12 cellular contexts compared by ENCODE assay signal in the genomic region with DNA sequence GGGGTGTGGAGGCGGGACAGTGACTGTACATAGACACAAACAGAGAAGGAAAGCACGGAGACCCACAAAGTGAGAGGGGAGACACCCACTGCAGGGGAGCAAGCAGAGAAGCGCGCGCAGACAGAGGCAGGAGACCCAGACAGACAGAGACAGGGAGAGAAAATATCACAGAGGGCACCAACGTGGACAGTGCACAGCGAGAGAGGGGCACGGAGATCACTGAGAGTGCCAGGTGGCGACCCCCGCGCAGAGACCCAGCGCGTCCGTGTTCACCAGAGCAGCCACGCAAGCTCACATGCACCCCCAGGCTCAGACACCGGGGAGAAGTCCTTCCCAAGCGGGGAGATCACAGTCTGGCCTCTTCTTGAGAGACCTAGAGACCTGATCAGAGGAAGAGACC. TPM values are rescaled to one million over a fixed set of nuclear protein-coding genes. Genes with fewer than 3 reads are reported as not detected.
DNase-seq lines count a peak whose midpoint lies in the region; ATAC-seq and TF ChIP-seq lines count a peak whose summit lies in the region.
"Had no signal": no experiment of that assay in that cellular context is flagged by ENCODE, and none has a peak within 500 bp of the region (broad histone marks: within the 10 kb centered on the region; RNA-seq: fewer than 3 reads in every experiment).

No MANE protein-coding gene starts in this region.

- DNase-seq in activated CD4-positive, alpha-beta T cell treated with anti-CD3 and anti-CD28 coated beads, Interleukin-2, amount 10 ng/mL, durations not matched to agents 24 days and 14 days = no peak
- no peak for DNase-seq in activated CD4-positive, alpha-beta T cell treated with anti-CD3 and anti-CD28 coated beads, Interleukin-2, amount 50 U/mL, for 1 hour
- DNase-seq in WTC11 (ENCODE audit: low spot score) (no peak), iPS DF 6.9 (ENCODE audit: low read depth, low spot score) (no peak), smooth muscle cell (lab: John Stamatoyannopoulos, UW; ENCODE audit: unreplicated experiment) (no peak), CD1c-positive myeloid dendritic cell (ENCODE audit: extremely low spot score) (no peak), NCI-H1694 treated with DMSO at 0.1 percent for 48 hours (lab: John Stamatoyannopoulos, UW) (no peak), NCI-H446 (lab: John Stamatoyannopoulos, UW) (no peak)

- H3K4me1 Mint-ChIP-seq in activated CD4-positive, alpha-beta T cell treated with anti-CD3 and anti-CD28 coated beads, Interleukin-2, amount 10 ng/mL, durations not matched to agents 24 days and 14 days = peaks cover 17% of the 10 kb centered on the region
- H3K4me1 Mint-ChIP-seq in WTC11 = peaks cover 41% of the 10 kb centered on the region

- H3K27ac Mint-ChIP-seq in activated CD4-positive, alpha-beta T cell treated with anti-CD3 and anti-CD28 coated beads, Interleukin-2, amount 10 ng/mL, durations not matched to agents 24 days and 14 days = no peak overlapping the region
- no peak overlapping the region for H3K27ac Mint-ChIP-seq in WTC11

- peaks cover 8% of the 10 kb centered on the region for H3K36me3 Mint-ChIP-seq in activated CD4-positive, alpha-beta T cell treated with anti-CD3 and anti-CD28 coated beads, Interleukin-2, amount 10 ng/mL, durations not matched to agents 24 days and 14 days (ENCODE audit: low read depth)
- H3K36me3 Mint-ChIP-seq in WTC11 = 0 out of 2 replicates have a peak, but pooled peaks cover 4% of the 10 kb centered on the region

- H4K20me1 ChIP-seq in smooth muscle cell (ENCODE audit: low read depth) = no peaks in the 10 kb centered on the region

- no peak for ATAC-seq in WTC11
- ATAC-seq: GM12878 had no signal

- H3K27ac ChIP-seq in iPS DF 6.9 (ENCODE audit: low read length) (no peak overlapping the region), smooth muscle cell (ENCODE audit: low read depth) (no peak overlapping the region)

- no peak overlapping the region for H2AFZ ChIP-seq in smooth muscle cell (ENCODE audit: low read depth)

- TF ChIP-seq CTCF in WTC11 (IDR thresholded peaks at IDR 0.05) = no peak
- TF ChIP-seq CTCF in smooth muscle cell (IDR thresholded peaks at IDR 0.05; ENCODE audit: borderline replicate concordance, insufficient read depth, poor library complexity, severe bottlenecking) = no peak

- POLR2A ChIA-PET in WTC11 (lab: Charles Lee) = interaction anchor here (0.8 to 2.0 kb wide), 5 partner anchors 18 to 252 kb away, joined by 3 to 8 read pairs (median 5); a partner anchor contains a TSS

- H3K9me3 ChIP-seq in iPS DF 6.9 (ENCODE audit: control insufficient read depth, insufficient read depth, low read length) = no peaks in the 10 kb centered on the region
- H3K9me3 ChIP-seq in smooth muscle cell (replicated peaks; ENCODE audit: low read depth) = no peaks in the 10 kb centered on the region

- CTCF ChIA-PET in WTC11 (lab: Charles Lee) = interaction anchor here (0.8 to 3.2 kb wide), 13 partner anchors 9 to 124 kb away, joined by 3 to 21 read pairs (median 7); a partner anchor contains a TSS

- H3K36me3 ChIP-seq in iPS DF 6.9 (ENCODE audit: control insufficient read depth, insufficient read depth, low read length) = no peaks in the 10 kb centered on the region
- no peaks in the 10 kb centered on the region for H3K36me3 ChIP-seq in smooth muscle cell (ENCODE audit: low read depth)

- H3K4me3 ChIP-seq in iPS DF 6.9 (ENCODE audit: low read length) (peak overlapping the region; percentile 49; the same call in 1 of the 2 replicates), smooth muscle cell (peak overlapping the region; percentile 46)
- H3K4me3 ChIP-seq: GM12878 had no signal

- no peaks in the 10 kb centered on the region for H3K9me3 Mint-ChIP-seq in activated CD4-positive, alpha-beta T cell treated with anti-CD3 and anti-CD28 coated beads, Interleukin-2, amount 10 ng/mL, durations not matched to agents 24 days and 14 days
- H3K9me3 Mint-ChIP-seq in WTC11 = no peaks in the 10 kb centered on the region

- H3K4me1 ChIP-seq in iPS DF 6.9 (ENCODE audit: control insufficient read depth, insufficient read depth, low read length) = peaks cover 7% of the 10 kb centered on the region; the same call in 1 of the 2 replicates
- H3K4me1 ChIP-seq in smooth muscle cell (ENCODE audit: low read depth) = peaks cover 6% of the 10 kb centered on the region

- peak overlapping the region; percentile 8 for H3K4me3 Mint-ChIP-seq in activated CD4-positive, alpha-beta T cell treated with anti-CD3 and anti-CD28 coated beads, Interleukin-2, amount 10 ng/mL, durations not matched to agents 24 days and 14 days
- H3K4me3 Mint-ChIP-seq in WTC11 = peak overlapping the region; percentile 88

- intact Hi-C loops in activated CD4-positive, alpha-beta T cell treated with anti-CD3 and anti-CD28 coated beads, Interleukin-2, amount 10 ng/mL, durations not matched to agents 24 days and 14 days (cut with micrococcal nuclease) = loop anchor here (5.0 to 10.0 kb wide), 2 partner anchors 63 to 70 kb away; no protein-coding TSS in a partner anchor

- H3K27me3 Mint-ChIP-seq in activated CD4-positive, alpha-beta T cell treated with anti-CD3 and anti-CD28 coated beads, Interleukin-2, amount 10 ng/mL, durations not matched to agents 24 days and 14 days = peaks cover 67% of the 10 kb centered on the region
- peaks cover 70% of the 10 kb centered on the region for H3K27me3 Mint-ChIP-seq in WTC11 (ENCODE audit: low read depth)

- peak overlapping the region; percentile 85 for H3K4me2 ChIP-seq in smooth muscle cell

- H3K27me3 ChIP-seq in iPS DF 6.9 (ENCODE audit: control insufficient read depth, insufficient read depth, low read length) (peaks cover 3% of the 10 kb centered on the region; the same call in 1 of the 2 replicates), smooth muscle cell (ENCODE audit: low read depth) (peaks cover 74% of the 10 kb centered on the region)

- no peaks in the 10 kb centered on the region for H3K79me2 ChIP-seq in smooth muscle cell (ENCODE audit: low read depth)

- no peak overlapping the region for H3K9ac ChIP-seq in smooth muscle cell (ENCODE audit: low read depth)

- H3F3A ChIP-seq in smooth muscle cell (ENCODE audit: low read depth) = no peaks in the 10 kb centered on the region

- no CpG with 5 or more reads among the region's 17 CpGs for WGBS in iPS DF 6.9 (ENCODE audit: insufficient coverage, insufficient read length)
- 30% methylated on average over 17 of the region's 17 CpGs for WGBS in smooth muscle cell (ENCODE audit: low lambda C conversion rate)

TF ChIP-seq in WTC11, 78 proteins besides CTCF, POLR2A, EP300 and RAD21:
- TF ChIP-seq FOXJ3 (CRISPR knock-in tag; IDR thresholded peaks at IDR 0.05; ENCODE audit: borderline replicate concordance) (no peak), MYBL2 (CRISPR knock-in tag; IDR thresholded peaks at IDR 0.05) (no peak), ZNF416 (CRISPR knock-in tag; IDR thresholded peaks at IDR 0.05) (0 out of 2 replicates have a peak, but pooled peaks have one; percentile 58), TEAD1 (CRISPR knock-in tag; IDR thresholded peaks at IDR 0.05) (no peak)
- TF ChIP-seq, protein P1, sequence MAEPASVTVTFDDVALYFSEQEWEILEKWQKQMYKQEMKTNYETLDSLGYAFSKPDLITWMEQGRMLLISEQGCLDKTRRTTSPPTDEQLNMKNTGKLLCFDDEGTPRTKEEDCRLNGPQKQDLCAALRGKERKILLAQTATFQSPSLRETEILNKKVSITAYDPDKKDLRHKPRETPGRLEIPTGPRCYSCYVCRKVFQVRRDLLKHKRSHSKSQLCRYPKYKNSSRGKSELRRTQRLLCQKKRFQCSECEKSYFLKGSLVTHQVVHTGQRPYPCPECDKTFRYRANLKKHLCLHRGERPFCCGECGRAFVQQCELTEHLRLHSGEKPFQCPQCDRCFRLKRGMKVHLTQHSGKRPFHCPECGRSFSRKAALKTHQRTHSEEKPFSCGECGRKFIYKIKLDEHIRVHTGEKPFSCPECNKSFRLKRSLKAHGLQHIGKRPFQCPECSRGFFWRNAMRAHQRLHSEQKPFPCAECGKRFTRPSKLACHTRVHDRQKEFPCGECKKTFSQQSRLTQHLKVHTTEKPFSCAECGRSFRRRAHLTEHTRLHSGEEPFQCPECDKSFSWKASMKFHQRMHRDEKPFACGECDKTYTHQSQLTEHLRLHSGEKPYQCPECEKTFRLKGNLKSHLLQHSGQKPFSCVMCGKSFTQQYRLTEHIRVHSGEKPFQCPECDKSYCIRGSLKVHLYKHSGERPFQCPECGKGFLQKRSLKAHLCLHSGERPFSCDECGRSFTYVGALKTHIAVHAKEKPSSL (CRISPR knock-in tag; conservative IDR thresholded peaks at IDR 0.05) = no peak
TF ChIP-seq in WTC11: peak in this region for 1.

RNA-seq across cellular contexts. Expression of a gene that starts 1.4 kb away (rescaled TPM):
- not detected in 2 replicates for total RNA-seq in activated CD4-positive, alpha-beta T cell treated with anti-CD3 and anti-CD28 coated beads, Interleukin-2, amount 10 ng/mL, durations not matched to agents 24 days and 14 days
- total RNA-seq in WTC11 (2021) (33.3 to 44.1 TPM (median 43.2 TPM) in 3 replicates), smooth muscle cell (2.3 and 6.1 TPM in 2 replicates)
- polyA plus RNA-seq in smooth muscle cell = 0.59 and 1.3 TPM in 2 replicates
- total RNA-seq: A172, GM12878, HepG2, ureter had no signal
- polyA plus RNA-seq: GM12878, HepG2 had no signal

RNA-seq across cellular contexts. Expression of a gene that starts 25.7 kb away (rescaled TPM):
- total RNA-seq in activated CD4-positive, alpha-beta T cell treated with anti-CD3 and anti-CD28 coated beads, Interleukin-2, amount 10 ng/mL, durations not matched to agents 24 days and 14 days = not detected in 2 replicates
- total RNA-seq in WTC11 (2021) = 23.0 to 30.0 TPM (median 27.5 TPM) in 3 replicates
- 0.18 TPM in 1 of 2 replicates, not detected in the other for total RNA-seq in smooth muscle cell
- polyA plus RNA-seq in smooth muscle cell = 0.51 and 0.59 TPM in 2 replicates
- total RNA-seq: A172, GM12878, ureter had no signal
- polyA plus RNA-seq: GM12878 had no signal

RNA-seq across cellular contexts. Expression of a gene that starts 40.0 kb away (rescaled TPM):
- 65.6 and 69.0 TPM in 2 replicates for total RNA-seq in activated CD4-positive, alpha-beta T cell treated with anti-CD3 and anti-CD28 coated beads, Interleukin-2, amount 10 ng/mL, durations not matched to agents 24 days and 14 days
- total RNA-seq in WTC11 (2021) = 78.6 to 86.4 TPM (median 79.7 TPM) in 3 replicates
- 83.8 and 97.6 TPM in 2 replicates for total RNA-seq in smooth muscle cell
- 193 and 247 TPM in 2 replicates for polyA plus RNA-seq in smooth muscle cell

RNA-seq across cellular contexts. Expression of a gene that starts 55.0 kb away (rescaled TPM):
- total RNA-seq in activated CD4-positive, alpha-beta T cell treated with anti-CD3 and anti-CD28 coated beads, Interleukin-2, amount 10 ng/mL, durations not matched to agents 24 days and 14 days = not detected in 2 replicates
- total RNA-seq in WTC11 (2021) (12.5 to 15.7 TPM (median 15.1 TPM) in 3 replicates), smooth muscle cell (0.04 and 0.31 TPM in 2 replicates)
- 0.03 and 0.19 TPM in 2 replicates for polyA plus RNA-seq in smooth muscle cell
- total RNA-seq: GM12878, HepG2 had no signal
- polyA plus RNA-seq: GM12878, HepG2 had no signal

Comparison
In these comparisons a context has a peak if more than half of its experiments do, and no peak if none do; other contexts are left out.
1. RNA of a gene that starts 25.7 kb away (total RNA-seq): 23.0 to 30.0 TPM in WTC11; not detected in activated CD4-positive, alpha-beta T cell treated with anti-CD3 and anti-CD28 coated beads, Interleukin-2, amount 10 ng/mL, durations not matched to agents 24 days and 14 days and 0.18 TPM in smooth muscle cell; every median in the first group is over 10 times any median in the second.